In genomic region chr1:157360021-157360390, GRCh38 we compare ENCODE assay signal across 14 cellular contexts.
"Had no signal": no experiment of that assay in that cellular context is flagged by ENCODE, and none has a peak within 500 bp of the region (broad histone marks: within the 10 kb centered on the region; RNA-seq: fewer than 3 reads in every experiment).

No MANE protein-coding gene starts in this region.

- H3K4me3 ChIP-seq: lung, thyroid gland, uterus had no signal

- H3K27ac ChIP-seq: thyroid gland, uterus had no signal

- ATAC-seq: naive thymus-derived CD4-positive, alpha-beta T cell; right cardiac atrium had no signal

- H3K9me3 ChIP-seq: thyroid gland, uterus had no signal

- DNase-seq: activated CD4-positive, alpha-beta memory T cell treated with anti-CD3 and anti-CD28 coated beads for 36 hours; activated CD4-positive, CD25-positive, alpha-beta regulatory T cell treated with anti-CD3 and anti-CD28 coated beads, Interleukin-2, amount 50 U/mL, for 72 hours; activated gamma-delta T cell; activated naive CD8-positive, alpha-beta T cell treated with anti-CD3 and anti-CD28 coated beads for 36 hours; activated T-cell treated with anti-CD3 and anti-CD28 coated beads, Interleukin-2, amount 50 U/mL, for 48 hours; anterior cingulate cortex; immature natural killer cell; midbrain; naive thymus-derived CD4-positive, alpha-beta T cell; posterior cingulate gyrus; right cardiac atrium; thyroid gland; uterus had no signal

- H3K4me1 ChIP-seq: thyroid gland, uterus had no signal

- H3K27me3 ChIP-seq: thyroid gland, uterus had no signal

- H3K36me3 ChIP-seq: thyroid gland, uterus had no signal
